ENCODE assay signal across 1 cellular context in genomic region chr11:20484416-20484815, GRCh38.
TF ChIP-seq lines count a peak whose summit lies in the region.

No MANE protein-coding gene starts in this region.

TF ChIP-seq in K562, 482 proteins besides CTCF, POLR2A, EP300 and RAD21:
- peak; percentile 97 for TF ChIP-seq ZNF431 (CRISPR knock-in tag; IDR thresholded peaks at IDR 0.05)
TF ChIP-seq in K562: peak in this region for 1; not testable (repeated sequence) for 481.
